In the genomic region with DNA sequence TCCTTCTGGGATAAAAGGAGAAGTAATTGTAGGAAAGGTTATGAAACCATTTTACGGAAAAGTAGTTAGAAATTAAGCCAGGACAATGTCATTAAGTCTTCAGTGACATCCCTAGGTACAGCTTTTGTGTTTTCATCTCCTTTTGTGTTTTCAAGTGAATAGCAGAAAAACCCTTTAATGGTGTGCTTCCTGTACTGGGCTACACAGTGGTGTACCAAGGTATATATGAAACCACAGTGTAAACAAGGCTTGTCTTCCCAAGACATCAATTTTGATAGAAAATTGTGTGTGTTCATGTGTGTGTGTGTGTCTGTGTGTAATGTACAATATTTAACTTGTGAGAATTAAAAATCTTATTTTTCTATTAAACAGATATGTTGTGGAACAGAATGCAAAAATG, we compare ENCODE assay signal across 16 cellular contexts. TPM values are rescaled to one million over a fixed set of nuclear protein-coding genes. Genes with fewer than 3 reads are reported as not detected.
DNase-seq lines count a peak whose midpoint lies in the region; ATAC-seq and TF ChIP-seq lines count a peak whose summit lies in the region.
"Had no signal": no experiment of that assay in that cellular context is flagged by ENCODE, and none has a peak within 500 bp of the region (broad histone marks: within the 10 kb centered on the region; RNA-seq: fewer than 3 reads in every experiment).

No MANE protein-coding gene starts in this region.

- H3K9me3 Mint-ChIP-seq in activated CD4-positive, alpha-beta T cell treated with anti-CD3 and anti-CD28 coated beads, Interleukin-2, amount 10 ng/mL, durations not matched to agents 24 days and 14 days = peaks cover 17% of the 10 kb centered on the region
- peaks cover 1% of the 10 kb centered on the region for H3K9me3 Mint-ChIP-seq in activated naive CD8-positive, alpha-beta T cell treated with anti-CD3 and anti-CD28 coated beads, Interleukin-2, amount 10 ng/mL, durations not matched to agents 7 days and 5 days
- H3K9me3 Mint-ChIP-seq in activated naive CD8-positive, alpha-beta T cell treated with anti-CD3 and anti-CD28 coated beads, Interleukin-2, amount 50 U/mL, for 24 hours = no peaks in the 10 kb centered on the region
- H3K9me3 Mint-ChIP-seq in T-helper 2 cell treated with Interferon-gamma antibody and Interleukin-4, amounts not matched to agents 5 μg/mL and 100 μg/mL, for 36 hours = no peaks in the 10 kb centered on the region

- no peaks in the 10 kb centered on the region for H3K27me3 ChIP-seq in gastrocnemius medialis

- H3K4me3 ChIP-seq in gastrocnemius medialis = no peak overlapping the region
- H3K4me3 ChIP-seq: GM12878 had no signal

- TF ChIP-seq CTCF in gastrocnemius medialis (IDR thresholded peaks at IDR 0.05 in 4 of 5, conservative IDR thresholded peaks at IDR 0.05 in 1 of 5) = no peak

- peak; percentile 30 for ATAC-seq in activated naive CD8-positive, alpha-beta T cell treated with anti-CD3 and anti-CD28 coated beads, Interleukin-2, amount 10 ng/mL, durations not matched to agents 7 days and 5 days (ENCODE audit: low read depth)
- no peak for ATAC-seq in activated naive CD8-positive, alpha-beta T cell treated with anti-CD3 and anti-CD28 coated beads, Interleukin-2, amount 50 U/mL, for 24 hours
- no peak for ATAC-seq in gastrocnemius medialis
- ATAC-seq: GM12878 had no signal

- no peak for TF ChIP-seq POLR2A in gastrocnemius medialis (IDR thresholded peaks at IDR 0.05)

- H3K27ac ChIP-seq in gastrocnemius medialis = peak overlapping the region in 3 of 4 donors; percentile 35 to 47 (median 36)

- POLR2A ChIA-PET in activated naive CD8-positive, alpha-beta T cell treated with anti-CD3 and anti-CD28 coated beads, Interleukin-2, amount 10 ng/mL, durations not matched to agents 7 days and 5 days (lab: Charles Lee) = interaction anchor here (1.1 to 2.5 kb wide), 3 partner anchors 9 to 62 kb away, joined by 3 to 17 read pairs (median 4); a partner anchor contains a TSS

- no peaks in the 10 kb centered on the region for H3K9me3 ChIP-seq in gastrocnemius medialis

- peaks cover 49% of the 10 kb centered on the region for H3K4me1 Mint-ChIP-seq in activated CD4-positive, alpha-beta T cell treated with anti-CD3 and anti-CD28 coated beads, Interleukin-2, amount 10 ng/mL, durations not matched to agents 24 days and 14 days
- H3K4me1 Mint-ChIP-seq in activated naive CD8-positive, alpha-beta T cell treated with anti-CD3 and anti-CD28 coated beads, Interleukin-2, amount 10 ng/mL, durations not matched to agents 7 days and 5 days = peaks cover 44% of the 10 kb centered on the region
- peaks cover 47% of the 10 kb centered on the region for H3K4me1 Mint-ChIP-seq in activated naive CD8-positive, alpha-beta T cell treated with anti-CD3 and anti-CD28 coated beads, Interleukin-2, amount 50 U/mL, for 24 hours
- H3K4me1 Mint-ChIP-seq in T-helper 2 cell treated with Interferon-gamma antibody and Interleukin-4, amounts not matched to agents 5 μg/mL and 100 μg/mL, for 36 hours (ENCODE audit: low read depth) = peaks cover 48% of the 10 kb centered on the region

- intact Hi-C loops in activated CD4-positive, alpha-beta T cell treated with anti-CD3 and anti-CD28 coated beads, Interleukin-2, amount 10 ng/mL, durations not matched to agents 24 days and 14 days (cut with micrococcal nuclease) = no loop called here
- intact Hi-C loops in gastrocnemius medialis (cut with DNase I; ENCODE audit: low total_unique reads) = no loop called here

- H3K36me3 Mint-ChIP-seq in activated CD4-positive, alpha-beta T cell treated with anti-CD3 and anti-CD28 coated beads, Interleukin-2, amount 10 ng/mL, durations not matched to agents 24 days and 14 days (ENCODE audit: low read depth) = peaks cover 19% of the 10 kb centered on the region
- peaks cover 13% of the 10 kb centered on the region for H3K36me3 Mint-ChIP-seq in activated naive CD8-positive, alpha-beta T cell treated with anti-CD3 and anti-CD28 coated beads, Interleukin-2, amount 10 ng/mL, durations not matched to agents 7 days and 5 days
- H3K36me3 Mint-ChIP-seq in activated naive CD8-positive, alpha-beta T cell treated with anti-CD3 and anti-CD28 coated beads, Interleukin-2, amount 50 U/mL, for 24 hours (ENCODE audit: low read depth) = peaks cover 2% of the 10 kb centered on the region
- peaks cover 22% of the 10 kb centered on the region for H3K36me3 Mint-ChIP-seq in T-helper 2 cell treated with Interferon-gamma antibody and Interleukin-4, amounts not matched to agents 5 μg/mL and 100 μg/mL, for 36 hours (ENCODE audit: low read depth)

- no peaks in the 10 kb centered on the region for H3K36me3 ChIP-seq in gastrocnemius medialis

- H3K27ac Mint-ChIP-seq in activated CD4-positive, alpha-beta T cell treated with anti-CD3 and anti-CD28 coated beads, Interleukin-2, amount 10 ng/mL, durations not matched to agents 24 days and 14 days = peak overlapping the region; percentile 57
- peak overlapping the region; percentile 64 for H3K27ac Mint-ChIP-seq in activated naive CD8-positive, alpha-beta T cell treated with anti-CD3 and anti-CD28 coated beads, Interleukin-2, amount 10 ng/mL, durations not matched to agents 7 days and 5 days
- H3K27ac Mint-ChIP-seq in activated naive CD8-positive, alpha-beta T cell treated with anti-CD3 and anti-CD28 coated beads, Interleukin-2, amount 50 U/mL, for 24 hours = no peak overlapping the region
- H3K27ac Mint-ChIP-seq in T-helper 2 cell treated with Interferon-gamma antibody and Interleukin-4, amounts not matched to agents 5 μg/mL and 100 μg/mL, for 36 hours = peak overlapping the region; percentile 44

- no peaks in the 10 kb centered on the region for H3K27me3 Mint-ChIP-seq in activated CD4-positive, alpha-beta T cell treated with anti-CD3 and anti-CD28 coated beads, Interleukin-2, amount 10 ng/mL, durations not matched to agents 24 days and 14 days
- no peaks in the 10 kb centered on the region for H3K27me3 Mint-ChIP-seq in activated naive CD8-positive, alpha-beta T cell treated with anti-CD3 and anti-CD28 coated beads, Interleukin-2, amount 10 ng/mL, durations not matched to agents 7 days and 5 days
- no peaks in the 10 kb centered on the region for H3K27me3 Mint-ChIP-seq in activated naive CD8-positive, alpha-beta T cell treated with anti-CD3 and anti-CD28 coated beads, Interleukin-2, amount 50 U/mL, for 24 hours
- no peaks in the 10 kb centered on the region for H3K27me3 Mint-ChIP-seq in T-helper 2 cell treated with Interferon-gamma antibody and Interleukin-4, amounts not matched to agents 5 μg/mL and 100 μg/mL, for 36 hours (ENCODE audit: low read depth)

- in situ Hi-C loops in gastrocnemius medialis (cut with MboI; ENCODE audit: low sequenced_read_pairs in 4 of 4) = loop anchor here in 1 of 4 donors (10.0 kb wide), 1 partner anchor 139 kb away; no protein-coding TSS in a partner anchor

- DNase-seq in activated CD4-positive, alpha-beta T cell treated with anti-CD3 and anti-CD28 coated beads, Interleukin-2, amount 10 ng/mL, durations not matched to agents 24 days and 14 days = no peak
- DNase-seq in activated CD4-positive, alpha-beta T cell treated with anti-CD3 and anti-CD28 coated beads for 48 hours = no peak
- DNase-seq in activated naive CD8-positive, alpha-beta T cell treated with anti-CD3 and anti-CD28 coated beads, Interleukin-2, amount 10 ng/mL, durations not matched to agents 7 days and 5 days = no peak
- no peak for DNase-seq in activated naive CD8-positive, alpha-beta T cell treated with anti-CD3 and anti-CD28 coated beads, Interleukin-2, amount 50 U/mL, for 24 hours
- no peak for DNase-seq in T-helper 2 cell treated with Interferon-gamma antibody and Interleukin-4, amounts not matched to agents 5 μg/mL and 100 μg/mL, for 36 hours (ENCODE audit: low spot score)
- no peak for DNase-seq in gastrocnemius medialis
- no peak for DNase-seq in GF-D8 (lab: John Stamatoyannopoulos, UW)
- no peak for DNase-seq in glomerular visceral epithelial cell (ENCODE audit: extremely low spot score)
- DNase-seq: DND-41, IMR-90, NCI-H1105 treated with DMSO at 0.1 percent for 48 hours, NCI-H1694 treated with DMSO at 0.1 percent for 48 hours, NCI-H2107, NCI-H2227 treated with DMSO at 0.1 percent for 48 hours, NCI-H524 had no signal

- no peaks in the 10 kb centered on the region for H3K4me1 ChIP-seq in gastrocnemius medialis

- H3K4me3 Mint-ChIP-seq in activated CD4-positive, alpha-beta T cell treated with anti-CD3 and anti-CD28 coated beads, Interleukin-2, amount 10 ng/mL, durations not matched to agents 24 days and 14 days = peak overlapping the region; percentile 38
- peak overlapping the region; percentile 47 for H3K4me3 Mint-ChIP-seq in activated naive CD8-positive, alpha-beta T cell treated with anti-CD3 and anti-CD28 coated beads, Interleukin-2, amount 10 ng/mL, durations not matched to agents 7 days and 5 days
- H3K4me3 Mint-ChIP-seq in activated naive CD8-positive, alpha-beta T cell treated with anti-CD3 and anti-CD28 coated beads, Interleukin-2, amount 50 U/mL, for 24 hours = no peak overlapping the region
- peak overlapping the region; percentile 35 for H3K4me3 Mint-ChIP-seq in T-helper 2 cell treated with Interferon-gamma antibody and Interleukin-4, amounts not matched to agents 5 μg/mL and 100 μg/mL, for 36 hours

RNA-seq across cellular contexts. Expression of a gene that starts 8.9 kb away (rescaled TPM):
- 135 and 146 TPM in 2 replicates for total RNA-seq in activated CD4-positive, alpha-beta T cell treated with anti-CD3 and anti-CD28 coated beads, Interleukin-2, amount 10 ng/mL, durations not matched to agents 24 days and 14 days
- 10 to 100 TPM; 50.9 to 51.4 TPM for total RNA-seq in activated naive CD8-positive, alpha-beta T cell treated with anti-CD3 and anti-CD28 coated beads, Interleukin-2, amount 10 ng/mL, durations not matched to agents 7 days and 5 days
- total RNA-seq in gastrocnemius medialis = 10 to 100 TPM; 25.1 to 33.4 (median 27.7) TPM

RNA-seq across cellular contexts. Expression of a gene that starts 18.6 kb away (rescaled TPM):
- 0.35 and 0.36 TPM in 2 replicates for total RNA-seq in activated CD4-positive, alpha-beta T cell treated with anti-CD3 and anti-CD28 coated beads, Interleukin-2, amount 10 ng/mL, durations not matched to agents 24 days and 14 days
- total RNA-seq in activated naive CD8-positive, alpha-beta T cell treated with anti-CD3 and anti-CD28 coated beads, Interleukin-2, amount 10 ng/mL, durations not matched to agents 7 days and 5 days = 1 to 10 TPM; 2.1 to 2.5 TPM
- total RNA-seq in gastrocnemius medialis = 1 to 10 TPM; 1.5 to 3.8 (median 2.8) TPM

RNA-seq across cellular contexts. Expression of a gene that starts 55.0 kb away (rescaled TPM):
- total RNA-seq in activated CD4-positive, alpha-beta T cell treated with anti-CD3 and anti-CD28 coated beads, Interleukin-2, amount 10 ng/mL, durations not matched to agents 24 days and 14 days = 32.2 and 35.2 TPM in 2 replicates
- total RNA-seq in activated naive CD8-positive, alpha-beta T cell treated with anti-CD3 and anti-CD28 coated beads, Interleukin-2, amount 10 ng/mL, durations not matched to agents 7 days and 5 days = 100 to 1,000 TPM; 114 to 120 TPM
- 10 to 100 TPM; 13.9 to 43.4 (median 19.6) TPM for total RNA-seq in gastrocnemius medialis
